In genomic region chr12:123916729-123917128, GRCh38 we compare ENCODE assay signal across 11 cellular contexts. TPM values are rescaled to one million over a fixed set of nuclear protein-coding genes. Genes with fewer than 3 reads are reported as not detected.
DNase-seq lines count a peak whose midpoint lies in the region; ATAC-seq lines count a peak whose summit lies in the region.
"Had no signal": no experiment of that assay in that cellular context is flagged by ENCODE, and none has a peak within 500 bp of the region (broad histone marks: within the 10 kb centered on the region; RNA-seq: fewer than 3 reads in every experiment).

No MANE protein-coding gene starts in this region.

- no peak overlapping the region for H3K4me3 Mint-ChIP-seq in effector memory CD8-positive, alpha-beta T cell
- H3K4me3 Mint-ChIP-seq: neural crest cell had no signal

- in situ Hi-C loops in GM23248 (cut with MboI) = no loop called here

- no peaks in the 10 kb centered on the region for H3K9me2 ChIP-seq in GM23248 (ENCODE audit: insufficient read depth)

- H3K27me3 ChIP-seq in GM23248 (replicated peaks; ENCODE audit: insufficient read depth) = peaks cover 5% of the 10 kb centered on the region; the same call in 1 of the 2 replicates

- no peaks in the 10 kb centered on the region for H3K9me3 ChIP-seq in GM23248 (ENCODE audit: low read depth)

- H3K79me2 ChIP-seq in GM23248 (ENCODE audit: insufficient read depth) = no peaks in the 10 kb centered on the region

- H3K27me3 Mint-ChIP-seq in effector memory CD8-positive, alpha-beta T cell = peaks cover 0 to 39% of the 10 kb centered on the region in 2 donors

- no peak overlapping the region for H3K4me3 ChIP-seq in GM23248

- H3K36me3 ChIP-seq in GM23248 (ENCODE audit: low read depth) = no peaks in the 10 kb centered on the region

- peak overlapping the region; percentile 64 to 79 for H3K27ac Mint-ChIP-seq in effector memory CD8-positive, alpha-beta T cell

- H2AFZ ChIP-seq in GM23248 = no peak overlapping the region

- H3F3A ChIP-seq in GM23248 (ENCODE audit: insufficient read depth) = 0 out of 2 replicates have a peak, but pooled peaks cover 4% of the 10 kb centered on the region

- H3K9ac ChIP-seq in GM23248 = no peak overlapping the region

- peaks cover 2% of the 10 kb centered on the region for H3K36me3 Mint-ChIP-seq in effector memory CD8-positive, alpha-beta T cell (ENCODE audit: insufficient read depth)

- 30 to 33% methylated on average over 5 of the region's 5 CpGs for WGBS in GM23248 (ENCODE audit: low coverage in 1 of 2, low lambda C conversion rate in 2 of 2, missing lambda C conversion rate in 2 of 2), 2 experiments

- no peaks in the 10 kb centered on the region for H3K9me3 Mint-ChIP-seq in effector memory CD8-positive, alpha-beta T cell

- peaks cover 10% of the 10 kb centered on the region in 2 donors for H3K4me1 Mint-ChIP-seq in effector memory CD8-positive, alpha-beta T cell (ENCODE audit: low read depth in 2 of 2)

- no peak overlapping the region for H3K4me2 ChIP-seq in GM23248 (ENCODE audit: unreplicated experiment)

- peak; percentile 28 for DNase-seq in GM23248
- DNase-seq in activated CD4-positive, alpha-beta T cell treated with anti-CD3 and anti-CD28 coated beads, Interleukin-2, amount 50 U/mL, for 48 hours = peak; percentile 60 to 67
- peak in 2 of 3 experiments; percentile 33 to 39 for DNase-seq in effector memory CD8-positive, alpha-beta T cell
- peak; percentile 43 to 46 for DNase-seq in stimulated activated CD4-positive, alpha-beta T cell treated with anti-CD3 and anti-CD28 coated beads, Interleukin-4, amount 100 ng/mL, for 48 hours (ENCODE audit: low read depth in 2 of 2)
- no peak for DNase-seq in NCI-H1092 (lab: John Stamatoyannopoulos, UW)
- DNase-seq in HUDEP-2 (lab: John Stamatoyannopoulos, UW; ENCODE audit: unreplicated experiment in 76 of 76) = no peak
- DNase-seq in cerebellar nuclear complex (lab: John Stamatoyannopoulos, UW) = no peak
- no peak for DNase-seq in DMS114 treated with DMSO at 0.1 percent for 48 hours (lab: John Stamatoyannopoulos, UW; ENCODE audit: unreplicated experiment)
- DNase-seq: kidney glomerular epithelial cell, NCI-H2107 had no signal

- peak; percentile 95 for ATAC-seq in effector memory CD8-positive, alpha-beta T cell (replicated peaks)

- H4K20me1 ChIP-seq in GM23248 (ENCODE audit: insufficient read depth) = no peaks in the 10 kb centered on the region

- 0 out of 2 replicates have a peak, but pooled peaks cover 4% of the 10 kb centered on the region for H3K4me1 ChIP-seq in GM23248 (ENCODE audit: insufficient read depth)

- H3K27ac ChIP-seq in GM23248 = no peak overlapping the region

RNA-seq across cellular contexts. Expression of gene CCDC92, which starts 55.9 kb away (rescaled TPM):
- total RNA-seq in GM23248 (2014; rRNA removed; shearing (Covaris generic)) = 13.2 and 20.3 TPM in 2 replicates
- polyA plus RNA-seq in GM23248 (2016; fragmentation: Nextera tagmentation; extraction: Ambion mirVana) = 49.5 and 54.7 TPM in 2 replicates

RNA-seq across cellular contexts. Expression of gene ZNF664, which starts 56.3 kb away (rescaled TPM):
- total RNA-seq in GM23248 (2014; rRNA removed; shearing (Covaris generic)) = 29.1 and 36.3 TPM in 2 replicates
- 10.7 and 11.3 TPM in 2 replicates for polyA plus RNA-seq in GM23248 (2016; fragmentation: Nextera tagmentation; extraction: Ambion mirVana)

Comparison
In these comparisons a context has a peak if more than half of its experiments do, and no peak if none do; other contexts are left out.
1. DNase-seq: peak in GM23248 (single experiment), activated CD4-positive, alpha-beta T cell treated with anti-CD3 and anti-CD28 coated beads, Interleukin-2, amount 50 U/mL, for 48 hours (2 of 2), effector memory CD8-positive, alpha-beta T cell (2 of 3) and stimulated activated CD4-positive, alpha-beta T cell treated with anti-CD3 and anti-CD28 coated beads, Interleukin-4, amount 100 ng/mL, for 48 hours (2 of 2); none in NCI-H1092 (single experiment), HUDEP-2 (0 of 76), cerebellar nuclear complex (0 of 2) and DMS114 treated with DMSO at 0.1 percent for 48 hours (single experiment).